Comparison of ENCODE assay signal across 26 cellular contexts in the genomic region with DNA sequence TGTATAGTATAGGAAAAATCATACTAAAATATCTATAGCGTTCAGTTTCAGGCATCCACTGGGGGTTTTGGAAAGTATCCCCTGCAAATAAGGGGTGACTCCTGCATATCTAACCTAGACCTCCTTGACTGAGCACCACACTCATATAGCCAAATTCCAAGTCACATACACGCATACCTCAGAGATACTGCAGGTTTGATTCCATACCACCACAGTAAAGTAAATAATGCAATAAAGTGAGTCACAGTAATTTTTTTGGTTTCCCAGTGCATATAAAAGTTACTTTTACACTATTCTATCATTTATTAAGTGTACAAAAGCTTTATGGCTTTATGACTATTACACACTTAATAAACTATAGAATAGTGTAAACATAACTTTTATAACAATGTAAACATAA.
"Had no signal": no experiment of that assay in that cellular context is flagged by ENCODE, and none has a peak within 500 bp of the region (broad histone marks: within the 10 kb centered on the region; RNA-seq: fewer than 3 reads in every experiment).

No MANE protein-coding gene starts in this region.

- H3K27ac ChIP-seq: colonic mucosa, epithelial cell of prostate, esophagus squamous epithelium, gastrocnemius medialis, heart right ventricle, left lung, lower lobe of right lung had no signal

- H3K27me3 ChIP-seq: colonic mucosa, gastrocnemius medialis, heart right ventricle, left lung had no signal

- ATAC-seq: effector memory CD8-positive, alpha-beta T cell; esophagus mucosa; gastrocnemius medialis; heart right ventricle; left cardiac atrium; left lung; left ventricle myocardium superior; lower lobe of right lung; mucosa of descending colon had no signal

- H3K9me3 ChIP-seq: colonic mucosa, esophagus squamous epithelium, gastrocnemius medialis, left lung, lower lobe of right lung, mucosa of descending colon had no signal

- FAIRE-seq: endometrium, islet of Langerhans, keratinocyte had no signal

- H3K36me3 ChIP-seq: colonic mucosa, esophagus squamous epithelium, gastrocnemius medialis, heart right ventricle, left lung, lower lobe of right lung had no signal

- DNase-seq: colonic mucosa; cortex of kidney; effector CD8-positive, alpha-beta T cell; effector memory CD8-positive, alpha-beta T cell; endodermal cell; erythroblast; esophagus squamous epithelium; foreskin fibroblast; foreskin melanocyte; gastrocnemius medialis; glutamatergic neuron; head of caudate nucleus; heart right ventricle; hippocampal formation; left cardiac atrium; left lung; left ventricle myocardium superior; lower lobe of right lung; mesenchymal stem cell; mucosa of descending colon; naive B cell had no signal

- H3K4me1 ChIP-seq: colonic mucosa, left lung, lower lobe of right lung had no signal

- H3K4me3 ChIP-seq: colonic mucosa, esophagus squamous epithelium, gastrocnemius medialis, heart right ventricle, left lung, lower lobe of right lung, mucosa of descending colon had no signal
